Comparison of ENCODE assay signal across 23 cellular contexts in genomic region chr5:43433381-43433780, GRCh38. TPM values are rescaled to one million over a fixed set of nuclear protein-coding genes. Genes with fewer than 3 reads are reported as not detected.
DNase-seq lines count a peak whose midpoint lies in the region; ATAC-seq, FAIRE-seq and TF ChIP-seq lines count a peak whose summit lies in the region.
"Had no signal": no experiment of that assay in that cellular context is flagged by ENCODE, and none has a peak within 500 bp of the region (broad histone marks: within the 10 kb centered on the region; RNA-seq: fewer than 3 reads in every experiment).

No MANE protein-coding gene starts in this region.

- H3K9me3 ChIP-seq in breast epithelium, result no peaks in the 10 kb centered on the region
- no peaks in the 10 kb centered on the region for H3K9me3 ChIP-seq in HepG2 (ENCODE audit: low read length)
- no peaks in the 10 kb centered on the region for H3K9me3 ChIP-seq in small intestine (ENCODE audit: control insufficient read depth, low read depth)
- H3K9me3 ChIP-seq in osteoblast (ENCODE audit: low read depth, low read length), result no peaks in the 10 kb centered on the region
- H3K9me3 ChIP-seq: BE2C had no signal

- CTCF ChIA-PET in MCF 10A (lab: Yijun Ruan, JAX) (interaction anchor here (0.6 to 1.5 kb wide), 6 partner anchors 8 to 51 kb away, joined by 3 to 8 read pairs (median 6); partner anchors contain the start of gene TMEM267), HepG2 (lab: Yijun Ruan, JAX; ENCODE audit: low intra/inter-chr PET ratio, low total read pairs) (no interaction called here)

- H3K79me2 ChIP-seq in HepG2 (ENCODE audit: insufficient read depth, low read length), result no peaks in the 10 kb centered on the region
- no peaks in the 10 kb centered on the region for H3K79me2 ChIP-seq in osteoblast (ENCODE audit: insufficient read depth, low read length)

- no peaks in the 10 kb centered on the region for H3K27me3 Mint-ChIP-seq in MCF 10A (ENCODE audit: insufficient read depth, unreplicated experiment)
- no peaks in the 10 kb centered on the region; the same call in 1 of the 2 replicates for H3K27me3 Mint-ChIP-seq in HFFc6 (ENCODE audit: insufficient read depth)
- H3K27me3 Mint-ChIP-seq: CD4-positive, alpha-beta T cell had no signal

- no peak overlapping the region for H2AFZ ChIP-seq in HepG2 (ENCODE audit: low read length)
- no peak overlapping the region for H2AFZ ChIP-seq in osteoblast (ENCODE audit: low read length)

- no peak for DNase-seq in breast epithelium (ENCODE audit: low spot score in 2 of 2)
- DNase-seq in MCF 10A (ENCODE audit: unreplicated experiment), result no peak
- peak; percentile 33 for DNase-seq in HepG2 (ENCODE audit: low spot score)
- DNase-seq in small intestine, result peak; percentile 26
- DNase-seq in AML-193 (lab: John Stamatoyannopoulos, UW), result no peak
- no peak for DNase-seq in HFFc6
- DNase-seq in osteoblast (ENCODE audit: insufficient read length, low spot score, missing footprints), result no peak
- no peak for DNase-seq in DMS53 treated with DMSO at 0.1 percent for 48 hours (lab: John Stamatoyannopoulos, UW; ENCODE audit: unreplicated experiment)
- DNase-seq: BE2C; CD4-positive, alpha-beta T cell; DMS53; GOT3; KBM-7; NCI-H1105 treated with DMSO at 0.1 percent for 48 hours; NCI-H1694 treated with DMSO at 0.1 percent for 48 hours; NCI-H510A; NCI-H748 treated with DMSO at 0.1 percent for 48 hours; SHP77 treated with DMSO at 0.1 percent for 48 hours had no signal

- peak; percentile 56 for ATAC-seq in HepG2
- ATAC-seq: HCT116, SK-N-SH treated with all-trans-retinoic acid at 6 μM for 48 hours had no signal

- H3K27me3 ChIP-seq in breast epithelium (no peaks in the 10 kb centered on the region), HepG2 (ENCODE audit: control insufficient read depth in 1 of 2, insufficient read depth in 2 of 2, low read length in 2 of 2) (no peaks in the 10 kb centered on the region), small intestine (ENCODE audit: control insufficient read depth in 2 of 2, insufficient read depth in 2 of 2, low read length in 2 of 2) (no peaks in the 10 kb centered on the region), osteoblast (ENCODE audit: insufficient read depth, low read length) (no peaks in the 10 kb centered on the region)
- H3K27me3 ChIP-seq: BE2C had no signal

- POLR2A ChIA-PET in MCF 10A (lab: Yijun Ruan, JAX), result interaction anchor here (0.7 to 3.5 kb wide), 10 partner anchors 11 to 82 kb away, joined by 3 to 20 read pairs (median 4); partner anchors contain the start of genes C5orf34 and TMEM267
- POLR2A ChIA-PET in HepG2 (lab: Yijun Ruan, JAX), result interaction anchor here (0.6 to 1.9 kb wide), 4 partner anchors 31 to 312 kb away, joined by 3 to 17 read pairs (median 3); partner anchors contain the start of genes TMEM267 and ZNF131

- in situ Hi-C loops in HepG2 (cut with HindIII; ENCODE audit: extremely low pct_ligation_motif_present, low pct_unique_long_range_greater_than_20kb), result no loop called here

- no peak for TF ChIP-seq EP300 in HepG2 (IDR thresholded peaks at IDR 0.05; ENCODE audit: low read depth in 2 of 2, low read length in 2 of 2)
- no peak for TF ChIP-seq EP300 in HepG2 (CRISPR knock-in tag; IDR thresholded peaks at IDR 0.05; ENCODE audit: borderline replicate concordance)

- FAIRE-seq in HepG2 (lab: Jason Lieb, UNC), result peak; percentile 64
- no peak for FAIRE-seq in small intestine (lab: Jason Lieb, UNC)
- FAIRE-seq: GM12891 had no signal

- H4K20me1 ChIP-seq in HepG2 (ENCODE audit: insufficient read depth, low read length) (no peaks in the 10 kb centered on the region), osteoblast (ENCODE audit: insufficient read depth, low read length) (no peaks in the 10 kb centered on the region)

- BruUV-seq in MCF 10A (replicated peaks; lab: Mats Ljungman, UMichigan) (no TSS peak), HepG2 (replicated peaks; lab: Mats Ljungman, UMichigan) (no TSS peak)

- H3K36me3 ChIP-seq in breast epithelium, result no peaks in the 10 kb centered on the region
- H3K36me3 ChIP-seq in HepG2 (replicated peaks in 1 of 2; ENCODE audit: control insufficient read depth in 1 of 2, insufficient read depth in 2 of 2, low read length in 2 of 2), result no peaks in the 10 kb centered on the region
- no peaks in the 10 kb centered on the region for H3K36me3 ChIP-seq in small intestine (ENCODE audit: control insufficient read depth in 2 of 2, insufficient read depth in 2 of 2, low read length in 2 of 2)
- H3K36me3 ChIP-seq in osteoblast (ENCODE audit: insufficient read depth, low read length), result no peaks in the 10 kb centered on the region
- H3K36me3 ChIP-seq: BE2C had no signal

- TF ChIP-seq POLR2A in breast epithelium (IDR thresholded peaks at IDR 0.05) (no peak), HepG2 (IDR thresholded peaks at IDR 0.05; ENCODE audit: insufficient read depth in 1 of 2, low read depth in 2 of 2, low read length in 2 of 2) (no peak)

- H3K4me1 ChIP-seq in breast epithelium (peaks cover 0 to 12% of the 10 kb centered on the region in 2 donors), HepG2 (ENCODE audit: insufficient read depth, low read length) (peaks cover 67% of the 10 kb centered on the region), small intestine (ENCODE audit: control insufficient read depth in 2 of 2, insufficient read depth in 1 of 2, low read depth in 1 of 2, low read length in 1 of 2) (no peaks in the 10 kb centered on the region), osteoblast (ENCODE audit: insufficient read depth, low read length) (peaks cover 14% of the 10 kb centered on the region)
- H3K4me1 ChIP-seq: BE2C had no signal

- H3K27ac ChIP-seq in breast epithelium (peak overlapping the region; percentile 68 to 75), HepG2 (ENCODE audit: extremely low read length, insufficient read depth, low read length) (no peak overlapping the region), small intestine (ENCODE audit: low read depth in 1 of 2, low read length in 1 of 2) (no peak overlapping the region), osteoblast (ENCODE audit: low read depth, low read length) (no peak overlapping the region)
- H3K27ac ChIP-seq: 22Rv1 had no signal

- 29% methylated on average over 4 of the region's 4 CpGs for WGBS in HepG2 (ENCODE audit: low lambda C conversion rate)
- WGBS in small intestine, 3 donors, result 39 to 75% (median 59%) methylated on average over 4 of the region's 4 CpGs

- TF ChIP-seq CTCF in breast epithelium (IDR thresholded peaks at IDR 0.05) (no peak), MCF 10A (IDR thresholded peaks at IDR 0.05; ENCODE audit: unreplicated experiment) (no peak), HepG2 (CRISPR knock-in tag; IDR thresholded peaks at IDR 0.05) (no peak), HFFc6 (IDR thresholded peaks at IDR 0.05) (no peak), osteoblast (IDR thresholded peaks at IDR 0.05; ENCODE audit: extremely low read depth, low read depth, low read length) (no peak)

- H3K36me3 Mint-ChIP-seq in MCF 10A (ENCODE audit: insufficient read depth, unreplicated experiment), result no peaks in the 10 kb centered on the region
- no peaks in the 10 kb centered on the region for H3K36me3 Mint-ChIP-seq in HFFc6 (ENCODE audit: low read depth)

- H3K27ac Mint-ChIP-seq in MCF 10A (ENCODE audit: low read depth, unreplicated experiment), result no peak overlapping the region
- H3K27ac Mint-ChIP-seq in HFFc6, result no peak overlapping the region
- H3K27ac Mint-ChIP-seq: CD4-positive, alpha-beta T cell had no signal

- H3K4me1 Mint-ChIP-seq in MCF 10A (ENCODE audit: insufficient read depth, unreplicated experiment), result peaks cover 36% of the 10 kb centered on the region
- peaks cover 16% of the 10 kb centered on the region for H3K4me1 Mint-ChIP-seq in HFFc6 (ENCODE audit: low read depth)

- TF ChIP-seq RAD21 in HepG2 (CRISPR knock-in tag; IDR thresholded peaks at IDR 0.05), result no peak

- H3K4me3 ChIP-seq in breast epithelium, result no peak overlapping the region
- peak overlapping the region in 1 of 3 experiments; percentile 29; a peak in 1 of 6 replicates for H3K4me3 ChIP-seq in HepG2 (replicated peaks in 1 of 3; ENCODE audit: insufficient read depth in 1 of 3, low read depth in 2 of 3, low read length in 3 of 3)
- no peak overlapping the region for H3K4me3 ChIP-seq in small intestine (ENCODE audit: low read depth in 1 of 2, low read length in 2 of 2)
- H3K4me3 ChIP-seq in osteoblast (ENCODE audit: insufficient read depth, low read length), result no peak overlapping the region

- H3K4me2 ChIP-seq in HepG2 (ENCODE audit: low read depth, low read length) (peak overlapping the region; percentile 71), osteoblast (ENCODE audit: insufficient read depth, low read length) (no peak overlapping the region)

- intact Hi-C loops in breast epithelium (cut with DNase I; ENCODE audit: low total_unique reads), result no loop called here
- intact Hi-C loops in MCF 10A (cut with micrococcal nuclease), result loop anchor here (2.0 kb wide), 1 partner anchor 49 kb away; the partner anchor contains the start of gene TMEM267
- intact Hi-C loops in HepG2 (cut with micrococcal nuclease; ENCODE audit: unreplicated experiment), result loop anchor here (2.0 kb wide), 1 partner anchor 49 kb away; the partner anchor contains the start of gene TMEM267

- H3K9me3 Mint-ChIP-seq in MCF 10A (ENCODE audit: unreplicated experiment) (no peaks in the 10 kb centered on the region), HFFc6 (no peaks in the 10 kb centered on the region)

- H3K9ac ChIP-seq in HepG2 (ENCODE audit: insufficient read depth, low read depth, low read length), result no peak overlapping the region

- H3K4me3 Mint-ChIP-seq in MCF 10A (ENCODE audit: unreplicated experiment) (no peak overlapping the region), HFFc6 (no peak overlapping the region)
- H3K4me3 Mint-ChIP-seq: CD4-positive, alpha-beta T cell had no signal

RNA-seq across cellular contexts. Expression of gene CCL28, which starts 21.2 kb away (rescaled TPM):
- total RNA-seq in breast epithelium, result 100 to 1,000 TPM in 1 of 3 donors, 10 to 100 TPM in 1, 1 to 10 TPM in 1; 4.0 to 192 (median 53.4) TPM
- 1.6 and 2.2 TPM in 2 replicates for total RNA-seq in MCF 10A (2022)
- total RNA-seq in HepG2 (2016; rRNA removed; fragmentation: Illumina TruSeq; extraction: Trizol), result not detected in 2 replicates
- not detected in 2 replicates for total RNA-seq in HepG2 (2016; cell fraction: cytosol; rRNA removed; fragmentation: Illumina TruSeq; extraction: Trizol; ENCODE audit: low read depth)
- not detected in 2 replicates for total RNA-seq in HepG2 (2016; cell fraction: insoluble cytoplasmic fraction; rRNA removed; fragmentation: Illumina TruSeq; extraction: Trizol)
- total RNA-seq in HepG2 (2016; cell fraction: membrane; rRNA removed; fragmentation: Illumina TruSeq; extraction: Trizol), result 0.07 TPM in 1 of 2 replicates, not detected in the other
- not detected in 2 replicates for total RNA-seq in HepG2 (2016; cell fraction: nucleus; rRNA removed; fragmentation: Illumina TruSeq; extraction: Trizol)
- 0.03 and 0.08 TPM in 2 replicates for polyA plus RNA-seq in HepG2 (2011; rRNA removed)
- polyA plus RNA-seq in HepG2 (2011; cell fraction: cytosol; rRNA removed), result 0.03 TPM in 1 of 2 replicates, not detected in the other
- polyA plus RNA-seq in HepG2 (2011; cell fraction: nucleus; rRNA removed), result not detected in 2 replicates
- polyA plus RNA-seq in HepG2 (2012), result not detected in 2 replicates
- polyA plus RNA-seq in HepG2 (2016; cell fraction: cytosol; fragmentation: Illumina TruSeq; extraction: Trizol; ENCODE audit: low read depth), result not detected in 2 replicates
- not detected in 2 replicates for polyA plus RNA-seq in HepG2 (2016; cell fraction: insoluble cytoplasmic fraction; fragmentation: Illumina TruSeq; extraction: Trizol; ENCODE audit: low read depth)
- polyA plus RNA-seq in HepG2 (2016; cell fraction: membrane; fragmentation: Illumina TruSeq; extraction: Trizol; ENCODE audit: low read depth), result not detected in 2 replicates
- polyA plus RNA-seq in HepG2 (2016; cell fraction: nucleus; fragmentation: Illumina TruSeq; extraction: Trizol; ENCODE audit: insufficient read depth, low read depth), result not detected in 2 replicates
- polyA minus RNA-seq in HepG2 (2011; rRNA and poly(A)+ RNA removed; ENCODE audit: low replicate concordance), result 0.30 TPM in 1 of 2 replicates, not detected in the other
- polyA minus RNA-seq in HepG2 (2011; cell fraction: cytosol; rRNA and poly(A)+ RNA removed), result not detected in 2 replicates
- not detected in 2 replicates for polyA minus RNA-seq in HepG2 (2011; cell fraction: nucleus; rRNA and poly(A)+ RNA removed)
- polyA plus RNA-seq in small intestine, result 10 to 100 TPM in 2 of 3 donors, 1 to 10 TPM in 1; 3.8 to 20.4 (median 11.6) TPM
- total RNA-seq in HFFc6 (2021; fragmentation: NEBNext Ultra II Directional; extraction: Animal tissue kit (Norgen Biotek cat#: 25700)), result under 1 TPM in 1 of 6 experiments, not detected in 5; 0.05 TPM
- 11.8 and 15.6 TPM in 2 replicates for total RNA-seq in osteoblast
- total RNA-seq: OCI-LY7 had no signal

RNA-seq across cellular contexts. Expression of gene TMEM267, which starts 50.3 kb away (rescaled TPM):
- 10 to 100 TPM; 11.7 to 21.7 (median 16.1) TPM for total RNA-seq in breast epithelium
- total RNA-seq in MCF 10A (2022), result 18.4 and 19.5 TPM in 2 replicates
- 11.2 and 12.6 TPM in 2 replicates for total RNA-seq in HepG2 (2016; rRNA removed; fragmentation: Illumina TruSeq; extraction: Trizol)
- total RNA-seq in HepG2 (2016; cell fraction: cytosol; rRNA removed; fragmentation: Illumina TruSeq; extraction: Trizol; ENCODE audit: low read depth), result 3.3 and 3.4 TPM in 2 replicates
- total RNA-seq in HepG2 (2016; cell fraction: insoluble cytoplasmic fraction; rRNA removed; fragmentation: Illumina TruSeq; extraction: Trizol), result 11.4 and 14.9 TPM in 2 replicates
- total RNA-seq in HepG2 (2016; cell fraction: membrane; rRNA removed; fragmentation: Illumina TruSeq; extraction: Trizol), result 6.3 and 7.8 TPM in 2 replicates
- total RNA-seq in HepG2 (2016; cell fraction: nucleus; rRNA removed; fragmentation: Illumina TruSeq; extraction: Trizol), result 9.4 and 13.9 TPM in 2 replicates
- 8.0 and 8.9 TPM in 2 replicates for polyA plus RNA-seq in HepG2 (2011; rRNA removed)
- polyA plus RNA-seq in HepG2 (2011; cell fraction: cytosol; rRNA removed), result 1.8 and 4.4 TPM in 2 replicates
- polyA plus RNA-seq in HepG2 (2011; cell fraction: nucleus; rRNA removed), result 5.2 and 6.3 TPM in 2 replicates
- 7.4 and 8.6 TPM in 2 replicates for polyA plus RNA-seq in HepG2 (2012)
- polyA plus RNA-seq in HepG2 (2016; cell fraction: cytosol; fragmentation: Illumina TruSeq; extraction: Trizol; ENCODE audit: low read depth), result 0.42 and 0.80 TPM in 2 replicates
- 8.8 and 10.2 TPM in 2 replicates for polyA plus RNA-seq in HepG2 (2016; cell fraction: insoluble cytoplasmic fraction; fragmentation: Illumina TruSeq; extraction: Trizol; ENCODE audit: low read depth)
- 2.3 and 2.7 TPM in 2 replicates for polyA plus RNA-seq in HepG2 (2016; cell fraction: membrane; fragmentation: Illumina TruSeq; extraction: Trizol; ENCODE audit: low read depth)
- polyA plus RNA-seq in HepG2 (2016; cell fraction: nucleus; fragmentation: Illumina TruSeq; extraction: Trizol; ENCODE audit: insufficient read depth, low read depth), result 17.0 and 17.2 TPM in 2 replicates
- 8.2 and 22.2 TPM in 2 replicates for polyA minus RNA-seq in HepG2 (2011; rRNA and poly(A)+ RNA removed; ENCODE audit: low replicate concordance)
- 6.6 and 7.4 TPM in 2 replicates for polyA minus RNA-seq in HepG2 (2011; cell fraction: cytosol; rRNA and poly(A)+ RNA removed)
- polyA minus RNA-seq in HepG2 (2011; cell fraction: nucleus; rRNA and poly(A)+ RNA removed), result 5.3 and 8.7 TPM in 2 replicates
- polyA plus RNA-seq in small intestine, result 1 to 10 TPM; 2.7 to 8.0 (median 3.0) TPM
- 10 to 100 TPM; 15.7 to 20.3 (median 19.0) TPM for total RNA-seq in HFFc6 (2021; fragmentation: NEBNext Ultra II Directional; extraction: Animal tissue kit (Norgen Biotek cat#: 25700))
- total RNA-seq in osteoblast, result 17.4 and 18.6 TPM in 2 replicates

Comparison
In these comparisons a context has a peak if more than half of its experiments do, and no peak if none do; other contexts are left out.
1. DNase-seq: peak in HepG2 (single experiment) and small intestine (single experiment); none in breast epithelium (0 of 2), MCF 10A (single experiment), AML-193 (0 of 2), HFFc6 (single experiment), osteoblast (single experiment) and DMS53 treated with DMSO at 0.1 percent for 48 hours (single experiment).
2. H3K27ac ChIP-seq: peak in breast epithelium (2 of 2); none in HepG2 (single experiment), small intestine (0 of 2) and osteoblast (single experiment).